In genomic region chr3:113270096-113270495, GRCh38 we compare ENCODE assay signal across 28 cellular contexts. TPM values are rescaled to one million over a fixed set of nuclear protein-coding genes. Genes with fewer than 3 reads are reported as not detected.
DNase-seq lines count a peak whose midpoint lies in the region; ATAC-seq and TF ChIP-seq lines count a peak whose summit lies in the region.
"Had no signal": no experiment of that assay in that cellular context is flagged by ENCODE, and none has a peak within 500 bp of the region (broad histone marks: within the 10 kb centered on the region; RNA-seq: fewer than 3 reads in every experiment).

No MANE protein-coding gene starts in this region.

- peaks cover 95% of the 10 kb centered on the region for H3K36me3 Mint-ChIP-seq in nephron progenitor cell (ENCODE audit: low read depth)
- H3K36me3 Mint-ChIP-seq: activated naive CD8-positive, alpha-beta T cell; naive thymus-derived CD4-positive, alpha-beta T cell had no signal

- TF ChIP-seq CTCF in epithelial cell of esophagus (IDR thresholded peaks at IDR 0.05; ENCODE audit: insufficient read depth, low read depth, low read length, missing control alignments) = no peak
- TF ChIP-seq CTCF in nephron progenitor cell (IDR thresholded peaks at IDR 0.05) = no peak
- no peak for TF ChIP-seq CTCF in left lung (IDR thresholded peaks at IDR 0.05)

- DNase-seq in DMS 273 (lab: John Stamatoyannopoulos, UW; ENCODE audit: unreplicated experiment) (peak; percentile 72), DMS 273 treated with DMSO at 0.1 percent for 48 hours (lab: John Stamatoyannopoulos, UW) (no peak), NCI-H446 (lab: John Stamatoyannopoulos, UW) (peak; percentile 48 to 61), epithelial cell of esophagus (ENCODE audit: low read depth) (peak; percentile 42), nephron progenitor cell (no peak), globus pallidus (ENCODE audit: low spot score) (no peak), NCI-H345 (lab: John Stamatoyannopoulos, UW) (no peak), left lung (no peak)
- DNase-seq: activated CD4-positive, alpha-beta T cell treated with anti-CD3 and anti-CD28 coated beads for 48 hours; activated effector memory CD4-positive, alpha-beta T cell treated with anti-CD3 and anti-CD28 coated beads, Interleukin-2, amount 50 U/mL, for 16 hours; activated T-cell treated with anti-CD3 and anti-CD28 coated beads, Interleukin-2, amount 50 U/mL, for 1 hour; Caco-2; colonic mucosa; effector CD8-positive, alpha-beta T cell; GM23248; Kasumi-1; midbrain; naive thymus-derived CD4-positive, alpha-beta T cell; NCI-H1436 treated with DMSO at 0.1 percent for 48 hours; stimulated activated CD4-positive, alpha-beta T cell treated with anti-CD3 and anti-CD28 coated beads, Interleukin-4, amount 100 ng/mL, for 4 hours; T-helper 9 cell; trophoblast cell had no signal

- H3K27ac ChIP-seq in left lung = no peak overlapping the region
- H3K27ac ChIP-seq: 22Rv1, C4-2B, cardiac muscle cell, colonic mucosa, GM23248, RWPE1, SJSA1 had no signal

- peak overlapping the region; percentile 75 for H3K27ac Mint-ChIP-seq in nephron progenitor cell
- H3K27ac Mint-ChIP-seq: activated naive CD8-positive, alpha-beta T cell; naive thymus-derived CD4-positive, alpha-beta T cell had no signal

- no peaks in the 10 kb centered on the region for H3K4me1 ChIP-seq in left lung
- H3K4me1 ChIP-seq: Caco-2, colonic mucosa, SJSA1 had no signal

- no peak overlapping the region for H3K4me3 Mint-ChIP-seq in nephron progenitor cell
- H3K4me3 Mint-ChIP-seq: activated naive CD8-positive, alpha-beta T cell; naive thymus-derived CD4-positive, alpha-beta T cell had no signal

- intact Hi-C loops in left lung (cut with DNase I) = no loop called here

- ATAC-seq in left lung = no peak
- ATAC-seq: naive thymus-derived CD4-positive, alpha-beta T cell had no signal

- H3K9me3 Mint-ChIP-seq in nephron progenitor cell = no peaks in the 10 kb centered on the region
- H3K9me3 Mint-ChIP-seq: naive thymus-derived CD4-positive, alpha-beta T cell had no signal

- peaks cover 85% of the 10 kb centered on the region for H3K4me1 Mint-ChIP-seq in nephron progenitor cell

- no peaks in the 10 kb centered on the region for H3K9me3 ChIP-seq in left lung
- H3K9me3 ChIP-seq: Caco-2, colonic mucosa, SJSA1 had no signal

- H3K36me3 ChIP-seq in left lung = no peaks in the 10 kb centered on the region
- H3K36me3 ChIP-seq: colonic mucosa, SJSA1 had no signal

- H3K4me3 ChIP-seq in epithelial cell of esophagus (ENCODE audit: low read length) (no peak overlapping the region), left lung (no peak overlapping the region)
- H3K4me3 ChIP-seq: cardiac muscle cell, colonic mucosa, GM23248, SJSA1 had no signal

- no peaks in the 10 kb centered on the region for H3K27me3 ChIP-seq in left lung
- H3K27me3 ChIP-seq: cardiac muscle cell, colonic mucosa, SJSA1 had no signal

- peaks cover 7% of the 10 kb centered on the region for H3K27me3 Mint-ChIP-seq in nephron progenitor cell (ENCODE audit: low read depth, poor library complexity)
- H3K27me3 Mint-ChIP-seq: activated naive CD8-positive, alpha-beta T cell had no signal

RNA-seq across cellular contexts. Expression of gene BOC, which starts 58.7 kb away (rescaled TPM):
- 10 to 100 TPM in 1 of 2 donors, 1 to 10 TPM in 1; 6.0 to 19.6 TPM for total RNA-seq in left lung

Comparison
In these comparisons a context has a peak if more than half of its experiments do, and no peak if none do; other contexts are left out.
1. DNase-seq: peak in DMS 273 (single experiment), NCI-H446 (2 of 2) and epithelial cell of esophagus (single experiment); none in DMS 273 treated with DMSO at 0.1 percent for 48 hours (single experiment), nephron progenitor cell (single experiment), globus pallidus (single experiment), NCI-H345 (single experiment) and left lung (0 of 2).